In the genomic region with DNA sequence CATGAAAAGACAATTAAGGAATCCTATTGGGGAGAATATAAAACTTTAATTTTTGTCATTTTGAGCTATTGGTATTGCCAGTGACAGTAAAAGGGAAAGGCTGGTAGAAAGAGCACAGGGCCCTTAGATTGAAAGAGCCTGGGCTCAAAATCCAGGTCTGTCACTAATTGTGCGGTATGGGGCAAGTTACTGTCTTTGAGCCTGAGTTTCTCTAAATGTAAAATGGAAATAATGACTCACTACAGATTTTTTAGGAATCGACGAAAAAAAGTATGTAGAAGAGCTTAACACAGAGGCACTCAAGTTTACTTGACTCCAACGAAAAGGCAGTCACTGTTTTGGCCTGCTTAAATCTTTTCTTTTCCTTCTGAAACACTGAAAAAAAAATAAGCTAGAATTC, we compare ENCODE assay signal across 9 cellular contexts. TPM values are rescaled to one million over a fixed set of nuclear protein-coding genes. Genes with fewer than 3 reads are reported as not detected.
DNase-seq lines count a peak whose midpoint lies in the region; ATAC-seq lines count a peak whose summit lies in the region.
"Had no signal": no experiment of that assay in that cellular context is flagged by ENCODE, and none has a peak within 500 bp of the region (broad histone marks: within the 10 kb centered on the region; RNA-seq: fewer than 3 reads in every experiment).

No MANE protein-coding gene starts in this region.

- H3K4me3 Mint-ChIP-seq in activated CD4-positive, alpha-beta T cell treated with anti-CD3 and anti-CD28 coated beads for 36 hours = peak overlapping the region; percentile 55
- H3K4me3 Mint-ChIP-seq in activated T-helper 17 cell treated with anti-CD3 and anti-CD28 coated beads, Interleukin-2, amount 50 U/mL, for 72 hours = peak overlapping the region; percentile 100

- H3K27ac Mint-ChIP-seq in activated CD4-positive, alpha-beta T cell treated with anti-CD3 and anti-CD28 coated beads for 36 hours = peak overlapping the region; percentile 77
- peak overlapping the region; percentile 99 for H3K27ac Mint-ChIP-seq in activated T-helper 17 cell treated with anti-CD3 and anti-CD28 coated beads, Interleukin-2, amount 50 U/mL, for 72 hours

- intact Hi-C loops in activated CD4-positive, alpha-beta T cell treated with anti-CD3 and anti-CD28 coated beads for 36 hours (cut with DNase I, micrococcal nuclease) = loop anchor here (1.0 to 10.0 kb wide), 4 partner anchors 8 to 805 kb away; partner anchors contain the start of gene VAPA (in 1 of the 2)

- POLR2A ChIA-PET in activated CD4-positive, alpha-beta T cell treated with anti-CD3 and anti-CD28 coated beads for 36 hours (lab: Charles Lee) = interaction anchor here (1.1 to 2.2 kb wide), 9 partner anchors 8 to 27 kb away, joined by 3 to 11 read pairs (median 6); partner anchors contain the start of gene ANKRD12

- no peak for DNase-seq in activated CD4-positive, alpha-beta T cell treated with anti-CD3 and anti-CD28 coated beads for 36 hours
- DNase-seq in activated CD4-positive, alpha-beta T cell treated with anti-CD3 and anti-CD28 coated beads, Interleukin-2, amount 50 U/mL, for 1 hour = no peak
- DNase-seq in iris pigment epithelial cell (ENCODE audit: low read depth) (peak; percentile 77), stromal cell of bone marrow (ENCODE audit: low read depth) (peak; percentile 61), hepatic stellate cell (ENCODE audit: low spot score) (no peak)
- DNase-seq: stimulated activated CD4-positive, alpha-beta T cell treated with anti-CD3 and anti-CD28 coated beads, Interleukin-1b, Interleukin-23, amount 100 ng/mL, for 48 hours had no signal

- ATAC-seq in activated CD4-positive, alpha-beta T cell treated with anti-CD3 and anti-CD28 coated beads for 36 hours = peak; percentile 58
- peak; percentile 59 for ATAC-seq in activated T-helper 17 cell treated with anti-CD3 and anti-CD28 coated beads, Interleukin-2, amount 50 U/mL, for 72 hours (replicated peaks)
- ATAC-seq in HG03045 (IDR thresholded peaks at IDR 0.05; ENCODE audit: unreplicated experiment) (no peak), HG03135 (IDR thresholded peaks at IDR 0.05; ENCODE audit: unreplicated experiment) (no peak)

- peaks cover 87% of the 10 kb centered on the region for H3K4me1 Mint-ChIP-seq in activated CD4-positive, alpha-beta T cell treated with anti-CD3 and anti-CD28 coated beads for 36 hours
- peaks cover 42% of the 10 kb centered on the region for H3K4me1 Mint-ChIP-seq in activated T-helper 17 cell treated with anti-CD3 and anti-CD28 coated beads, Interleukin-2, amount 50 U/mL, for 72 hours

- CTCF ChIA-PET in activated CD4-positive, alpha-beta T cell treated with anti-CD3 and anti-CD28 coated beads for 36 hours (lab: Charles Lee) = interaction anchor here (0.7 to 3.6 kb wide), 13 partner anchors 12 to 79 kb away, joined by 3 to 16 read pairs (median 4); no protein-coding TSS in a partner anchor

- no peaks in the 10 kb centered on the region for H3K9me3 Mint-ChIP-seq in activated CD4-positive, alpha-beta T cell treated with anti-CD3 and anti-CD28 coated beads for 36 hours (ENCODE audit: low read depth)
- no peaks in the 10 kb centered on the region for H3K9me3 Mint-ChIP-seq in activated T-helper 17 cell treated with anti-CD3 and anti-CD28 coated beads, Interleukin-2, amount 50 U/mL, for 72 hours

- H3K27me3 Mint-ChIP-seq in activated CD4-positive, alpha-beta T cell treated with anti-CD3 and anti-CD28 coated beads for 36 hours = no peaks in the 10 kb centered on the region
- H3K27me3 Mint-ChIP-seq in activated T-helper 17 cell treated with anti-CD3 and anti-CD28 coated beads, Interleukin-2, amount 50 U/mL, for 72 hours = no peaks in the 10 kb centered on the region

- peaks cover 81% of the 10 kb centered on the region for H3K36me3 Mint-ChIP-seq in activated CD4-positive, alpha-beta T cell treated with anti-CD3 and anti-CD28 coated beads for 36 hours (ENCODE audit: low read depth)
- peaks cover 100% of the 10 kb centered on the region for H3K36me3 Mint-ChIP-seq in activated T-helper 17 cell treated with anti-CD3 and anti-CD28 coated beads, Interleukin-2, amount 50 U/mL, for 72 hours (ENCODE audit: low read depth)

RNA-seq across cellular contexts. Expression of gene NDUFV2, which starts 7.0 kb away (rescaled TPM):
- total RNA-seq in activated CD4-positive, alpha-beta T cell treated with anti-CD3 and anti-CD28 coated beads for 36 hours = 100 to 1,000 TPM; 331 to 372 TPM
- total RNA-seq in activated T-helper 17 cell treated with anti-CD3 and anti-CD28 coated beads, Interleukin-2, amount 50 U/mL, for 72 hours = 100 to 1,000 TPM; 406 to 520 TPM

RNA-seq across cellular contexts. Expression of gene ANKRD12, which starts 27.1 kb away (rescaled TPM):
- total RNA-seq in activated CD4-positive, alpha-beta T cell treated with anti-CD3 and anti-CD28 coated beads for 36 hours = 10 to 100 TPM; 57.5 to 96.0 TPM
- 100 to 1,000 TPM; 104 to 170 TPM for total RNA-seq in activated T-helper 17 cell treated with anti-CD3 and anti-CD28 coated beads, Interleukin-2, amount 50 U/mL, for 72 hours

Comparison
In these comparisons a context has a peak if more than half of its experiments do, and no peak if none do; other contexts are left out.
1. ATAC-seq: peak in activated CD4-positive, alpha-beta T cell treated with anti-CD3 and anti-CD28 coated beads for 36 hours (single experiment) and activated T-helper 17 cell treated with anti-CD3 and anti-CD28 coated beads, Interleukin-2, amount 50 U/mL, for 72 hours (single experiment); none in HG03045 (single experiment) and HG03135 (single experiment).
2. DNase-seq: peak in iris pigment epithelial cell (single experiment) and stromal cell of bone marrow (single experiment); none in activated CD4-positive, alpha-beta T cell treated with anti-CD3 and anti-CD28 coated beads for 36 hours (single experiment), activated CD4-positive, alpha-beta T cell treated with anti-CD3 and anti-CD28 coated beads, Interleukin-2, amount 50 U/mL, for 1 hour (single experiment) and hepatic stellate cell (single experiment).